33 cellular contexts compared by ENCODE assay signal in the genomic region with DNA sequence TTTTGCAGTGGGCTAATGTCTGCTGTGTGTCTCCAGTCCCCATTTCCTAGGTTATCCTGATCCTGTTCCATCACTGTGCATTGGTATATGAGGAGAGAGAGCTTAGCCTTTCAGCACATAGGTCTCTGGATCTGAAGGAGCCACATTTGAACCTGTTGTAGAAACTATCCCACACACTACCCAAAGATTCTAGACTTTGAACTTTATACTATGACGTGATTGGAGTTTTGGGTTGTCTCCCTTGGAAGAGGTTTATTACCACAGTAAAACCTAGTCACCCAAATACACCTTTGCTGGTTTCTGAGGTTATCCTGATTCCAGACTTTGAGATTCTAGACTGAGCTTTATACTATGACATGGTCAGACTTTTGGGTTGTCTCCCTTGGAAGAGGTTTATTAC.
"Had no signal": no experiment of that assay in that cellular context is flagged by ENCODE, and none has a peak within 500 bp of the region (broad histone marks: within the 10 kb centered on the region; RNA-seq: fewer than 3 reads in every experiment).

No MANE protein-coding gene starts in this region.

- DNase-seq: activated B cell treated with CpG ODN at 0.5 μM for 24 hours; activated CD4-positive, alpha-beta T cell treated with anti-CD3 and anti-CD28 coated beads for 48 hours; activated CD4-positive, alpha-beta T cell treated with anti-CD3 and anti-CD28 coated beads, Interleukin-2, amount 50 U/mL, for 1 hour; activated CD4-positive, alpha-beta T cell treated with anti-CD3 and anti-CD28 coated beads, Interleukin-2, amount 50 U/mL, for 48 hours; activated CD8-positive, alpha-beta memory T cell treated with anti-CD3 and anti-CD28 coated beads for 24 hours; activated CD8-positive, alpha-beta T cell treated with anti-CD3 and anti-CD28 coated beads for 36 hours; activated effector memory CD4-positive, alpha-beta T cell treated with anti-CD3 and anti-CD28 coated beads, Interleukin-2, amount 50 U/mL, for 16 hours; activated naive CD4-positive, alpha-beta T cell treated with anti-CD3 and anti-CD28 coated beads for 36 hours; activated naive CD8-positive, alpha-beta T cell treated with anti-CD3 and anti-CD28 coated beads for 36 hours; activated naive CD8-positive, alpha-beta T cell treated with anti-CD3 and anti-CD28 coated beads, Interleukin-2, amount 50 U/mL, for 24 hours; activated T-cell treated with anti-CD3 and anti-CD28 coated beads, Interleukin-2, amount 50 U/mL, for 4 hours; adrenal gland; amygdala; aorta; body of pancreas; caudate nucleus; cortex of kidney; dermis blood vessel endothelial cell; effector CD4-positive, alpha-beta T cell; effector memory CD8-positive, alpha-beta T cell; erythroblast; esophagus squamous epithelium; foreskin melanocyte; T-helper 1 cell; T-helper 17 cell; T1000; WERI-Rb-1 had no signal

- H3K4me1 Mint-ChIP-seq: activated B cell treated with CpG ODN at 0.5 μM for 24 hours; activated naive CD4-positive, alpha-beta T cell treated with anti-CD3 and anti-CD28 coated beads, Interleukin-2, amount 50 U/mL, for 24 hours; activated naive CD8-positive, alpha-beta T cell treated with anti-CD3 and anti-CD28 coated beads for 36 hours; activated naive CD8-positive, alpha-beta T cell treated with anti-CD3 and anti-CD28 coated beads, Interleukin-2, amount 50 U/mL, for 24 hours had no signal

- H3K9me3 Mint-ChIP-seq: activated B cell treated with CpG ODN at 0.5 μM for 24 hours; activated CD8-positive, alpha-beta T cell treated with anti-CD3 and anti-CD28 coated beads for 36 hours; activated naive CD4-positive, alpha-beta T cell treated with anti-CD3 and anti-CD28 coated beads for 36 hours; activated naive CD4-positive, alpha-beta T cell treated with anti-CD3 and anti-CD28 coated beads, Interleukin-2, amount 50 U/mL, for 24 hours; activated naive CD8-positive, alpha-beta T cell treated with anti-CD3 and anti-CD28 coated beads for 36 hours; activated naive CD8-positive, alpha-beta T cell treated with anti-CD3 and anti-CD28 coated beads, Interleukin-2, amount 50 U/mL, for 24 hours; activated T-cell treated with anti-CD3 and anti-CD28 coated beads, Interleukin-2, amount 50 U/mL, for 4 hours; activated T-helper 2 cell treated with anti-CD3 and anti-CD28 coated beads, Interferon-gamma antibody, Interleukin-2, Interleukin-4, amounts not matched to agents 10 μg/mL and 5 μg/mL and 100 μg/mL, durations not matched to agents 14 hours and 24 hours and 36 hours; effector memory CD8-positive, alpha-beta T cell; T-helper 2 cell treated with Interferon-gamma antibody and Interleukin-4, amounts not matched to agents 5 μg/mL and 100 μg/mL, for 36 hours had no signal

- H3K27me3 ChIP-seq: adrenal gland, body of pancreas had no signal

- H3K4me3 Mint-ChIP-seq: activated B cell treated with CpG ODN at 0.5 μM for 24 hours; activated CD8-positive, alpha-beta T cell treated with anti-CD3 and anti-CD28 coated beads for 36 hours; activated naive CD4-positive, alpha-beta T cell treated with anti-CD3 and anti-CD28 coated beads for 36 hours; activated naive CD4-positive, alpha-beta T cell treated with anti-CD3 and anti-CD28 coated beads, Interleukin-2, amount 50 U/mL, for 24 hours; activated naive CD8-positive, alpha-beta T cell treated with anti-CD3 and anti-CD28 coated beads for 36 hours; activated naive CD8-positive, alpha-beta T cell treated with anti-CD3 and anti-CD28 coated beads, Interleukin-2, amount 50 U/mL, for 24 hours; activated T-cell treated with anti-CD3 and anti-CD28 coated beads, Interleukin-2, amount 50 U/mL, for 4 hours; effector memory CD8-positive, alpha-beta T cell; T-helper 17 cell; T-helper 2 cell treated with Interferon-gamma antibody and Interleukin-4, amounts not matched to agents 5 μg/mL and 100 μg/mL, for 36 hours had no signal

- H3K27ac ChIP-seq: adrenal gland, body of pancreas, esophagus squamous epithelium, gastroesophageal sphincter, WERI-Rb-1 had no signal

- H3K9me3 ChIP-seq: adrenal gland, body of pancreas, esophagus squamous epithelium, gastroesophageal sphincter had no signal

- H3K36me3 ChIP-seq: adrenal gland, esophagus squamous epithelium, gastroesophageal sphincter, WERI-Rb-1 had no signal

- FAIRE-seq: colon had no signal

- ATAC-seq: activated CD4-positive, CD25-positive, alpha-beta regulatory T cell treated with anti-CD3 and anti-CD28 coated beads, Interleukin-2, amount 50 U/mL, for 24 hours; activated CD8-positive, alpha-beta T cell treated with anti-CD3 and anti-CD28 coated beads for 36 hours; activated naive CD8-positive, alpha-beta T cell treated with anti-CD3 and anti-CD28 coated beads, Interleukin-2, amount 50 U/mL, for 24 hours; activated T-cell treated with anti-CD3 and anti-CD28 coated beads, Interleukin-2, amount 50 U/mL, for 4 hours; body of pancreas; effector memory CD8-positive, alpha-beta T cell; gastroesophageal sphincter had no signal

- H3K36me3 Mint-ChIP-seq: activated naive CD4-positive, alpha-beta T cell treated with anti-CD3 and anti-CD28 coated beads, Interleukin-2, amount 50 U/mL, for 24 hours; activated naive CD8-positive, alpha-beta T cell treated with anti-CD3 and anti-CD28 coated beads for 36 hours had no signal

- H3K4me3 ChIP-seq: adrenal gland, body of pancreas, esophagus squamous epithelium, gastroesophageal sphincter had no signal

- H3K27ac Mint-ChIP-seq: activated B cell treated with CpG ODN at 0.5 μM for 24 hours; activated CD8-positive, alpha-beta T cell treated with anti-CD3 and anti-CD28 coated beads for 36 hours; activated naive CD4-positive, alpha-beta T cell treated with anti-CD3 and anti-CD28 coated beads for 36 hours; activated naive CD4-positive, alpha-beta T cell treated with anti-CD3 and anti-CD28 coated beads, Interleukin-2, amount 50 U/mL, for 24 hours; activated naive CD8-positive, alpha-beta T cell treated with anti-CD3 and anti-CD28 coated beads for 36 hours; activated naive CD8-positive, alpha-beta T cell treated with anti-CD3 and anti-CD28 coated beads, Interleukin-2, amount 50 U/mL, for 24 hours; activated T-helper 2 cell treated with anti-CD3 and anti-CD28 coated beads, Interferon-gamma antibody, Interleukin-2, Interleukin-4, amounts not matched to agents 10 μg/mL and 5 μg/mL and 100 μg/mL, durations not matched to agents 14 hours and 24 hours and 36 hours; effector memory CD8-positive, alpha-beta T cell; T-helper 17 cell; T-helper 2 cell treated with Interferon-gamma antibody and Interleukin-4, amounts not matched to agents 5 μg/mL and 100 μg/mL, for 36 hours had no signal

- H3K4me1 ChIP-seq: adrenal gland, body of pancreas, esophagus squamous epithelium, gastroesophageal sphincter had no signal
